ENCODE assay signal across 1 cellular context in the genomic region with DNA sequence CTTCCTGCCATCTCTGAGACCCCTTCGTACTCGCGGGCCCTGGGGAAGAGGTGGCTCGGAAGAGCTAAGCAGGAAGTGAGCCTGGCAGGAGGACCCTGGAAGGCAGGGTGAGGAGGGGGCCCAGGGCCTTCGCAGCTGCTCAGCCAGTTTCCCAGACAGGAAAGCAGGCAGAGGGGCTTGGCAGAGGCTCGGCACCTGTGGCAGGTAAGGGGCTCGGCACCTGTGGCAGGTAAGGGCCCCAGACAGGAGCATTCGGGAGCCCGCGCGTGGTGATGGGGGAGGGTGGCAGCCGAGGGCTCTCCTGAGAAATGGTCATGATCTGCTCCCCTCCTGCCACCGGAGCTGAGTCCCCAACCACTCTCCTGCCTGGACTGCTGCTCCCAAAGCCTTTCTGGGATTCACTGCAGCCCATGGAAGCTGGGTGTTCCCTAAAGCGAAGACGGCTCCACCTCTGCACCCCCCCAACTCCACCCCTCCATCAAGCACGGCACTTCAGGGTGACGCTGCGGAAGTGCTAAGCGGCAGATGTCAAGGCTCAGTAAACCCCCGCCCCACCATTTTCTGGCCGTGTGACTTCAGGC.
TF ChIP-seq lines count a peak whose summit lies in the region.

No MANE protein-coding gene starts in this region.

TF ChIP-seq in GM23338, 12 proteins besides CTCF, POLR2A, EP300 and RAD21 (continued from another document):
- TF ChIP-seq, protein P1, sequence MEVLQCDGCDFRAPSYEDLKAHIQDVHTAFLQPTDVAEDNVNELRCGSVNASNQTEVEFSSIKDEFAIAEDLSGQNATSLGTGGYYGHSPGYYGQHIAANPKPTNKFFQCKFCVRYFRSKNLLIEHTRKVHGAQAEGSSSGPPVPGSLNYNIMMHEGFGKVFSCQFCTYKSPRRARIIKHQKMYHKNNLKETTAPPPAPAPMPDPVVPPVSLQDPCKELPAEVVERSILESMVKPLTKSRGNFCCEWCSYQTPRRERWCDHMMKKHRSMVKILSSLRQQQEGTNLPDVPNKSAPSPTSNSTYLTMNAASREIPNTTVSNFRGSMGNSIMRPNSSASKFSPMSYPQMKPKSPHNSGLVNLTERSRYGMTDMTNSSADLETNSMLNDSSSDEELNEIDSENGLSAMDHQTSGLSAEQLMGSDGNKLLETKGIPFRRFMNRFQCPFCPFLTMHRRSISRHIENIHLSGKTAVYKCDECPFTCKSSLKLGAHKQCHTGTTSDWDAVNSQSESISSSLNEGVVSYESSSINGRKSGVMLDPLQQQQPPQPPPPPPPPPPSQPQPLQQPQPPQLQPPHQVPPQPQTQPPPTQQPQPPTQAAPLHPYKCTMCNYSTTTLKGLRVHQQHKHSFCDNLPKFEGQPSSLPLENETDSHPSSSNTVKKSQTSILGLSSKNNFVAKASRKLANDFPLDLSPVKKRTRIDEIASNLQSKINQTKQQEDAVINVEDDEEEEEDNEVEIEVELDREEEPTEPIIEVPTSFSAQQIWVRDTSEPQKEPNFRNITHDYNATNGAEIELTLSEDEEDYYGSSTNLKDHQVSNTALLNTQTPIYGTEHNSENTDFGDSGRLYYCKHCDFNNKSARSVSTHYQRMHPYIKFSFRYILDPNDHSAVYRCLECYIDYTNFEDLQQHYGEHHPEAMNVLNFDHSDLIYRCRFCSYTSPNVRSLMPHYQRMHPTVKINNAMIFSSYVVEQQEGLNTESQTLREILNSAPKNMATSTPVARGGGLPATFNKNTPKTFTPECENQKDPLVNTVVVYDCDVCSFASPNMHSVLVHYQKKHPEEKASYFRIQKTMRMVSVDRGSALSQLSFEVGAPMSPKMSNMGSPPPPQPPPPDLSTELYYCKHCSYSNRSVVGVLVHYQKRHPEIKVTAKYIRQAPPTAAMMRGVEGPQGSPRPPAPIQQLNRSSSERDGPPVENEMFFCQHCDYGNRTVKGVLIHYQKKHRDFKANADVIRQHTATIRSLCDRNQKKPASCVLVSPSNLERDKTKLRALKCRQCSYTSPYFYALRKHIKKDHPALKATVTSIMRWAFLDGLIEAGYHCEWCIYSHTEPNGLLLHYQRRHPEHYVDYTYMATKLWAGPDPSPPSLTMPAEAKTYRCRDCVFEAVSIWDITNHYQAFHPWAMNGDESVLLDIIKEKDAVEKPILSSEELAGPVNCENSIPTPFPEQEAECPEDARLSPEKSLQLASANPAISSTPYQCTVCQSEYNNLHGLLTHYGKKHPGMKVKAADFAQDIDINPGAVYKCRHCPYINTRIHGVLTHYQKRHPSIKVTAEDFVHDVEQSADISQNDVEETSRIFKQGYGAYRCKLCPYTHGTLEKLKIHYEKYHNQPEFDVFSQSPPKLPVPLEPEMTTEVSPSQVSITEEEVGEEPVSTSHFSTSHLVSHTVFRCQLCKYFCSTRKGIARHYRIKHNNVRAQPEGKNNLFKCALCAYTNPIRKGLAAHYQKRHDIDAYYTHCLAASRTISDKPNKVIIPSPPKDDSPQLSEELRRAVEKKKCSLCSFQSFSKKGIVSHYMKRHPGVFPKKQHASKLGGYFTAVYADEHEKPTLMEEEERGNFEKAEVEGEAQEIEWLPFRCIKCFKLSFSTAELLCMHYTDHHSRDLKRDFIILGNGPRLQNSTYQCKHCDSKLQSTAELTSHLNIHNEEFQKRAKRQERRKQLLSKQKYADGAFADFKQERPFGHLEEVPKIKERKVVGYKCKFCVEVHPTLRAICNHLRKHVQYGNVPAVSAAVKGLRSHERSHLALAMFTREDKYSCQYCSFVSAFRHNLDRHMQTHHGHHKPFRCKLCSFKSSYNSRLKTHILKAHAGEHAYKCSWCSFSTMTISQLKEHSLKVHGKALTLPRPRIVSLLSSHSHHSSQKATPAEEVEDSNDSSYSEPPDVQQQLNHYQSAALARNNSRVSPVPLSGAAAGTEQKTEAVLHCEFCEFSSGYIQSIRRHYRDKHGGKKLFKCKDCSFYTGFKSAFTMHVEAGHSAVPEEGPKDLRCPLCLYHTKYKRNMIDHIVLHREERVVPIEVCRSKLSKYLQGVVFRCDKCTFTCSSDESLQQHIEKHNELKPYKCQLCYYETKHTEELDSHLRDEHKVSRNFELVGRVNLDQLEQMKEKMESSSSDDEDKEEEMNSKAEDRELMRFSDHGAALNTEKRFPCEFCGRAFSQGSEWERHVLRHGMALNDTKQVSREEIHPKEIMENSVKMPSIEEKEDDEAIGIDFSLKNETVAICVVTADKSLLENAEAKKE (CRISPR knock-in tag; IDR thresholded peaks at IDR 0.05), result no peak
- TF ChIP-seq EZH2phosphoT487 (IDR thresholded peaks at IDR 0.05; ENCODE audit: unreplicated experiment) (no peak), CREB1 (CRISPR knock-in tag; IDR thresholded peaks at IDR 0.05; ENCODE audit: low read depth) (no peak), POLR2AphosphoS5 (IDR thresholded peaks at IDR 0.05; ENCODE audit: low read depth) (no peak), JUNB (IDR thresholded peaks at IDR 0.05; ENCODE audit: unreplicated experiment) (no peak), ZNF114 (CRISPR knock-in tag; IDR thresholded peaks at IDR 0.05) (no peak), STAT1 (IDR thresholded peaks at IDR 0.05; ENCODE audit: unreplicated experiment) (no peak)
- TF ChIP-seq, protein P2, sequence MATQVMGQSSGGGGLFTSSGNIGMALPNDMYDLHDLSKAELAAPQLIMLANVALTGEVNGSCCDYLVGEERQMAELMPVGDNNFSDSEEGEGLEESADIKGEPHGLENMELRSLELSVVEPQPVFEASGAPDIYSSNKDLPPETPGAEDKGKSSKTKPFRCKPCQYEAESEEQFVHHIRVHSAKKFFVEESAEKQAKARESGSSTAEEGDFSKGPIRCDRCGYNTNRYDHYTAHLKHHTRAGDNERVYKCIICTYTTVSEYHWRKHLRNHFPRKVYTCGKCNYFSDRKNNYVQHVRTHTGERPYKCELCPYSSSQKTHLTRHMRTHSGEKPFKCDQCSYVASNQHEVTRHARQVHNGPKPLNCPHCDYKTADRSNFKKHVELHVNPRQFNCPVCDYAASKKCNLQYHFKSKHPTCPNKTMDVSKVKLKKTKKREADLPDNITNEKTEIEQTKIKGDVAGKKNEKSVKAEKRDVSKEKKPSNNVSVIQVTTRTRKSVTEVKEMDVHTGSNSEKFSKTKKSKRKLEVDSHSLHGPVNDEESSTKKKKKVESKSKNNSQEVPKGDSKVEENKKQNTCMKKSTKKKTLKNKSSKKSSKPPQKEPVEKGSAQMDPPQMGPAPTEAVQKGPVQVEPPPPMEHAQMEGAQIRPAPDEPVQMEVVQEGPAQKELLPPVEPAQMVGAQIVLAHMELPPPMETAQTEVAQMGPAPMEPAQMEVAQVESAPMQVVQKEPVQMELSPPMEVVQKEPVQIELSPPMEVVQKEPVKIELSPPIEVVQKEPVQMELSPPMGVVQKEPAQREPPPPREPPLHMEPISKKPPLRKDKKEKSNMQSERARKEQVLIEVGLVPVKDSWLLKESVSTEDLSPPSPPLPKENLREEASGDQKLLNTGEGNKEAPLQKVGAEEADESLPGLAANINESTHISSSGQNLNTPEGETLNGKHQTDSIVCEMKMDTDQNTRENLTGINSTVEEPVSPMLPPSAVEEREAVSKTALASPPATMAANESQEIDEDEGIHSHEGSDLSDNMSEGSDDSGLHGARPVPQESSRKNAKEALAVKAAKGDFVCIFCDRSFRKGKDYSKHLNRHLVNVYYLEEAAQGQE (IDR thresholded peaks at IDR 0.05; ENCODE audit: unreplicated experiment), result no peak
TF ChIP-seq in GM23338: peak in this region for 0.
